Comparison of ENCODE assay signal across 27 cellular contexts in genomic region chr5:159345336-159345735, GRCh38. TPM values are rescaled to one million over a fixed set of nuclear protein-coding genes. Genes with fewer than 3 reads are reported as not detected.
A peak's percentile ranks its signal among the peaks of the same experiment; 100 is the strongest.
DNase-seq lines count a peak whose midpoint lies in the region; ATAC-seq and TF ChIP-seq lines count a peak whose summit lies in the region.
"Had no signal": no experiment of that assay in that cellular context is flagged by ENCODE, and none has a peak within 500 bp of the region (broad histone marks: within the 10 kb centered on the region; RNA-seq: fewer than 3 reads in every experiment).

No MANE protein-coding gene starts in this region.

- no peaks in the 10 kb centered on the region for H3K36me3 ChIP-seq in left ventricle myocardium inferior
- H3K36me3 ChIP-seq in upper lobe of right lung, result no peaks in the 10 kb centered on the region
- H3K36me3 ChIP-seq: prostate gland, SJSA1, spleen, vagina had no signal

- TF ChIP-seq CTCF in left ventricle myocardium inferior (IDR thresholded peaks at IDR 0.05; ENCODE audit: borderline replicate concordance) (no peak), upper lobe of right lung (IDR thresholded peaks at IDR 0.05) (no peak), lower leg skin (IDR thresholded peaks at IDR 0.05) (no peak)

- peaks cover 16% of the 10 kb centered on the region for H3K9me3 ChIP-seq in left ventricle myocardium inferior (replicated peaks)
- H3K9me3 ChIP-seq in upper lobe of right lung, result no peaks in the 10 kb centered on the region
- H3K9me3 ChIP-seq: prostate gland, SJSA1, vagina had no signal

- ATAC-seq in Right ventricle myocardium superior (ENCODE audit: poor library complexity) (peak; percentile 60), upper lobe of right lung (peak; percentile 56)
- ATAC-seq: activated CD8-positive, alpha-beta memory T cell treated with anti-CD3 and anti-CD28 coated beads, Interleukin-2, amount 10 ng/mL, durations not matched to agents 7 days and 5 days; activated T-helper 17 cell treated with anti-CD3 and anti-CD28 coated beads, Interleukin-2, amount 50 U/mL, for 72 hours had no signal

- peaks cover 10% of the 10 kb centered on the region for H3K4me1 ChIP-seq in left ventricle myocardium inferior
- peaks cover 15% of the 10 kb centered on the region for H3K4me1 ChIP-seq in upper lobe of right lung
- H3K4me1 ChIP-seq: prostate gland had no signal

- no peak for DNase-seq in Right ventricle myocardium superior
- DNase-seq in left ventricle myocardium inferior, result no peak
- peak; percentile 9 for DNase-seq in SKM-1 (lab: John Stamatoyannopoulos, UW; ENCODE audit: unreplicated experiment)
- peak; percentile 19 to 21 for DNase-seq in hippocampal formation (lab: John Stamatoyannopoulos, UW)
- no peak for DNase-seq in upper lobe of right lung
- no peak for DNase-seq in DMS 273 (lab: John Stamatoyannopoulos, UW; ENCODE audit: unreplicated experiment)
- DNase-seq in lower leg skin (ENCODE audit: low spot score in 2 of 2), result no peak
- no peak for DNase-seq in stimulated activated CD4-positive, alpha-beta T cell treated with anti-CD3 and anti-CD28 coated beads, Interleukin-1b, Interleukin-23, amount 100 ng/mL, for 48 hours
- DNase-seq: activated CD8-positive, alpha-beta memory T cell treated with anti-CD3 and anti-CD28 coated beads, Interleukin-2, amount 10 ng/mL, durations not matched to agents 7 days and 5 days; GDM1; HCEC 1CT; islet precursor cell; mesendoderm; NCI-H1048; NCI-H2107; NCI-H524 treated with DMSO at 0.1 percent for 48 hours; nephron progenitor cell; spleen; stimulated activated CD8-positive, alpha-beta memory T cell treated with anti-CD3 and anti-CD28 coated beads, Interleukin-4, amount 100 ng/mL, for 48 hours had no signal

- H3K27ac ChIP-seq in left ventricle myocardium inferior (replicated peaks) (no peak overlapping the region), upper lobe of right lung (no peak overlapping the region)
- H3K27ac ChIP-seq: C4-2B, coronary artery, hepatocyte, prostate gland, SJSA1, spleen, vagina had no signal

- no peak for TF ChIP-seq POLR2A in lower leg skin (IDR thresholded peaks at IDR 0.05)

- intact Hi-C loops in Right ventricle myocardium superior (cut with DNase I) (no loop called here), left ventricle myocardium inferior (cut with micrococcal nuclease) (no loop called here), upper lobe of right lung (cut with DNase I) (no loop called here), lower leg skin (cut with DNase I; ENCODE audit: low total_unique reads) (no loop called here)

- WGBS in lower leg skin, 2 donors, result 0 to 37% methylated on average over 1 of the region's 1 CpG

- H3K4me3 ChIP-seq in left ventricle myocardium inferior (no peak overlapping the region), upper lobe of right lung (no peak overlapping the region), lower leg skin (ENCODE audit: low read depth, poor library complexity, severe bottlenecking) (no peak overlapping the region)
- H3K4me3 ChIP-seq: coronary artery, hepatocyte, prostate gland, SJSA1, spleen, vagina had no signal

- H3K27me3 ChIP-seq in left ventricle myocardium inferior (ENCODE audit: low read depth) (no peaks in the 10 kb centered on the region), upper lobe of right lung (no peaks in the 10 kb centered on the region)
- H3K27me3 ChIP-seq: hepatocyte, SJSA1, spleen, vagina had no signal

RNA-seq across cellular contexts. Expression of gene IL12B, which starts 15.0 kb away (rescaled TPM):
- total RNA-seq in Right ventricle myocardium superior (not detected), left ventricle myocardium inferior (not detected), upper lobe of right lung (not detected), lower leg skin (not detected)
- total RNA-seq: A673; activated T-helper 17 cell treated with anti-CD3 and anti-CD28 coated beads, Interleukin-2, amount 50 U/mL, for 72 hours; hepatocyte; prostate gland; vagina had no signal

Comparison
In these comparisons a context has a peak if more than half of its experiments do, and no peak if none do; other contexts are left out.
1. DNase-seq: peak in SKM-1 (single experiment) and hippocampal formation (2 of 2); none in Right ventricle myocardium superior (single experiment), left ventricle myocardium inferior (single experiment), upper lobe of right lung (single experiment), DMS 273 (single experiment), lower leg skin (0 of 2) and stimulated activated CD4-positive, alpha-beta T cell treated with anti-CD3 and anti-CD28 coated beads, Interleukin-1b, Interleukin-23, amount 100 ng/mL, for 48 hours (single experiment).